In genomic region chr1:10888289-10888688, GRCh38 we compare ENCODE assay signal across 17 cellular contexts.
A peak's percentile ranks its signal among the peaks of the same experiment; 100 is the strongest.
DNase-seq lines count a peak whose midpoint lies in the region; TF ChIP-seq lines count a peak whose summit lies in the region.
"Had no signal": no experiment of that assay in that cellular context is flagged by ENCODE, and none has a peak within 500 bp of the region (broad histone marks: within the 10 kb centered on the region; RNA-seq: fewer than 3 reads in every experiment).

No MANE protein-coding gene starts in this region.

- H3F3A ChIP-seq in neural progenitor cell (ENCODE audit: low read depth) = peaks cover 14% of the 10 kb centered on the region

- no peaks in the 10 kb centered on the region for H3K9me2 ChIP-seq in hepatocyte (replicated peaks; ENCODE audit: insufficient read depth)

- H3K27me3 ChIP-seq in HUES64 (ENCODE audit: insufficient read depth, low read length) = peaks cover 37% of the 10 kb centered on the region
- H3K27me3 ChIP-seq in hepatocyte = peaks cover 16% of the 10 kb centered on the region
- peaks cover 40% of the 10 kb centered on the region for H3K27me3 ChIP-seq in neural progenitor cell
- peaks cover 7% of the 10 kb centered on the region for H3K27me3 ChIP-seq in CD4-positive, alpha-beta memory T cell (ENCODE audit: insufficient read depth, low read length)

- H3K4me1 Mint-ChIP-seq in Calu3 (ENCODE audit: low read depth, unreplicated experiment) (peaks cover 27% of the 10 kb centered on the region), neural progenitor cell (peaks cover 23% of the 10 kb centered on the region)
- peaks cover 2 to 10% (median 7%) of the 10 kb centered on the region in 4 donors for H3K4me1 Mint-ChIP-seq in CD4-positive, alpha-beta memory T cell
- H3K4me1 Mint-ChIP-seq: activated T-helper 17 cell treated with anti-CD3 and anti-CD28 coated beads, Interleukin-2, amount 50 U/mL, for 72 hours had no signal

- H3K36me3 Mint-ChIP-seq in Calu3 (ENCODE audit: insufficient read depth, unreplicated experiment) = peaks cover 5% of the 10 kb centered on the region
- H3K36me3 Mint-ChIP-seq in neural progenitor cell = peaks cover 1% of the 10 kb centered on the region
- H3K36me3 Mint-ChIP-seq in CD4-positive, alpha-beta memory T cell = no peaks in the 10 kb centered on the region

- H3K9me3 ChIP-seq in HUES64 (ENCODE audit: insufficient read depth, low read depth, low read length) (no peaks in the 10 kb centered on the region), hepatocyte (ENCODE audit: low read depth) (no peaks in the 10 kb centered on the region), neural progenitor cell (ENCODE audit: low read depth) (no peaks in the 10 kb centered on the region)
- H3K9me3 ChIP-seq in CD4-positive, alpha-beta memory T cell (ENCODE audit: control insufficient read depth in 1 of 2, low read length in 2 of 2) = no peaks in the 10 kb centered on the region
- H3K9me3 ChIP-seq: adrenal gland had no signal

- no peak overlapping the region for H2AFZ ChIP-seq in hepatocyte
- H2AFZ ChIP-seq in neural progenitor cell (replicated peaks) = no peak overlapping the region

- no peak overlapping the region for H3K27ac ChIP-seq in HUES64 (ENCODE audit: low read depth, low read length)
- no peak overlapping the region for H3K27ac ChIP-seq in hepatocyte
- H3K27ac ChIP-seq in neural progenitor cell = no peak overlapping the region
- H3K27ac ChIP-seq in CD4-positive, alpha-beta memory T cell (ENCODE audit: low read depth, low read length) = no peak overlapping the region
- H3K27ac ChIP-seq: adrenal gland, WERI-Rb-1 had no signal

- POLR2A ChIA-PET in CD4-positive, alpha-beta memory T cell (lab: Charles Lee; ENCODE audit: partially characterized antibody) = no interaction called here

- 5% methylated on average over 23 of the region's 23 CpGs for WGBS in HUES64
- WGBS in hepatocyte (ENCODE audit: low lambda C conversion rate, missing lambda C conversion rate) = 21% methylated on average over 16 of the region's 23 CpGs

- TF ChIP-seq CTCF in Calu3 (IDR thresholded peaks at IDR 0.05; ENCODE audit: unreplicated experiment) (no peak), hepatocyte (IDR thresholded peaks at IDR 0.05; ENCODE audit: poor library complexity) (peak; percentile 28), neural progenitor cell (IDR thresholded peaks at IDR 0.05) (no peak)

- intact Hi-C loops in Calu3 (cut with micrococcal nuclease; ENCODE audit: unreplicated experiment) = no loop called here
- intact Hi-C loops in CD4-positive, alpha-beta memory T cell (cut with micrococcal nuclease) = no loop called here

- no TSS peak for BruUV-seq in Calu3 (replicated peaks; lab: Mats Ljungman, UMichigan)

- H3K4me3 Mint-ChIP-seq in Calu3 (ENCODE audit: low read depth, unreplicated experiment) (peak overlapping the region; percentile 65), neural progenitor cell (peak overlapping the region; percentile 74)
- H3K4me3 Mint-ChIP-seq in CD4-positive, alpha-beta memory T cell = no peak overlapping the region
- H3K4me3 Mint-ChIP-seq: activated T-helper 17 cell treated with anti-CD3 and anti-CD28 coated beads, Interleukin-2, amount 50 U/mL, for 72 hours; T-helper 1 cell treated with Interleukin-12 subunit alpha and Interleukin-12 subunit beta and Interleukin-4 antibody, amounts not matched to agents 30 μg/mL and 1 μg/mL, for 36 hours had no signal

- no peaks in the 10 kb centered on the region for H3K36me3 ChIP-seq in HUES64 (ENCODE audit: insufficient read depth, low read length)
- H3K36me3 ChIP-seq in hepatocyte (replicated peaks; ENCODE audit: insufficient read depth, low read depth) = no peaks in the 10 kb centered on the region
- H3K36me3 ChIP-seq in neural progenitor cell = no peaks in the 10 kb centered on the region
- no peaks in the 10 kb centered on the region for H3K36me3 ChIP-seq in CD4-positive, alpha-beta memory T cell (ENCODE audit: insufficient read depth, low read length)
- H3K36me3 ChIP-seq: adrenal gland, WERI-Rb-1 had no signal

- DNase-seq in Calu3 = no peak
- DNase-seq in hepatocyte (ENCODE audit: low spot score) = no peak
- no peak for DNase-seq in neural progenitor cell (ENCODE audit: low spot score)
- no peak for DNase-seq in CD4-positive, alpha-beta memory T cell
- DNase-seq in GF-D8 (lab: John Stamatoyannopoulos, UW) = no peak
- no peak for DNase-seq in HUDEP-2 (lab: John Stamatoyannopoulos, UW; ENCODE audit: unreplicated experiment in 76 of 76)
- DNase-seq: adrenal gland; AML-193; cerebellar nuclear complex; KBM-7; NCI-H345; stimulated activated CD4-positive, alpha-beta T cell treated with anti-CD3 and anti-CD28 coated beads, Interleukin-1b, Interleukin-23, amount 100 ng/mL, for 48 hours; substantia nigra; WERI-Rb-1 had no signal

- H3K9me3 Mint-ChIP-seq in Calu3 (ENCODE audit: low read depth, unreplicated experiment) (no peaks in the 10 kb centered on the region), neural progenitor cell (no peaks in the 10 kb centered on the region)
- no peaks in the 10 kb centered on the region for H3K9me3 Mint-ChIP-seq in CD4-positive, alpha-beta memory T cell
- H3K9me3 Mint-ChIP-seq: activated T-helper 17 cell treated with anti-CD3 and anti-CD28 coated beads, Interleukin-2, amount 50 U/mL, for 72 hours; T-helper 1 cell treated with Interleukin-12 subunit alpha and Interleukin-12 subunit beta and Interleukin-4 antibody, amounts not matched to agents 30 μg/mL and 1 μg/mL, for 36 hours had no signal

- peaks cover 17% of the 10 kb centered on the region for H3K4me1 ChIP-seq in HUES64 (ENCODE audit: insufficient read depth, low read length)
- peaks cover 9% of the 10 kb centered on the region for H3K4me1 ChIP-seq in hepatocyte (ENCODE audit: insufficient read depth)
- H3K4me1 ChIP-seq in neural progenitor cell = peaks cover 17% of the 10 kb centered on the region
- no peaks in the 10 kb centered on the region for H3K4me1 ChIP-seq in CD4-positive, alpha-beta memory T cell (ENCODE audit: insufficient read depth, low read length)
- H3K4me1 ChIP-seq: adrenal gland had no signal

- H3K9ac ChIP-seq in HUES64 (ENCODE audit: low read depth, low read length) (no peak overlapping the region), neural progenitor cell (no peak overlapping the region)

- H3K27ac Mint-ChIP-seq in Calu3 (ENCODE audit: unreplicated experiment) = no peak overlapping the region
- no peak overlapping the region for H3K27ac Mint-ChIP-seq in neural progenitor cell
- H3K27ac Mint-ChIP-seq in CD4-positive, alpha-beta memory T cell = no peak overlapping the region
- H3K27ac Mint-ChIP-seq: activated T-helper 17 cell treated with anti-CD3 and anti-CD28 coated beads, Interleukin-2, amount 50 U/mL, for 72 hours; T-helper 1 cell treated with Interleukin-12 subunit alpha and Interleukin-12 subunit beta and Interleukin-4 antibody, amounts not matched to agents 30 μg/mL and 1 μg/mL, for 36 hours had no signal

- H3K79me2 ChIP-seq in hepatocyte (no peaks in the 10 kb centered on the region), neural progenitor cell (ENCODE audit: low read depth) (no peaks in the 10 kb centered on the region)

- no peaks in the 10 kb centered on the region for H4K20me1 ChIP-seq in hepatocyte (ENCODE audit: insufficient read depth, poor library complexity, severe bottlenecking)
- H4K20me1 ChIP-seq in neural progenitor cell (ENCODE audit: low read depth) = peaks cover 8% of the 10 kb centered on the region

- H3K4me2 ChIP-seq in hepatocyte (peak overlapping the region; percentile 79), neural progenitor cell (peak overlapping the region; percentile 83)

- CTCF ChIA-PET in Calu3 (lab: Charles Lee) = interaction anchor here (0.7 kb wide), 1 partner anchor 65 kb away, joined by 4 read pairs; no protein-coding TSS in a partner anchor
- CTCF ChIA-PET in CD4-positive, alpha-beta memory T cell (lab: Charles Lee; ENCODE audit: partially characterized antibody) = no interaction called here

- H3K4me3 ChIP-seq in HUES64 (ENCODE audit: low read length) (peak overlapping the region; percentile 42), hepatocyte (no peak overlapping the region), neural progenitor cell (peak overlapping the region; percentile 48)
- no peak overlapping the region for H3K4me3 ChIP-seq in CD4-positive, alpha-beta memory T cell (ENCODE audit: low read length in 2 of 2)

- H3K27me3 Mint-ChIP-seq in Calu3 (ENCODE audit: unreplicated experiment) (peaks cover 22% of the 10 kb centered on the region), neural progenitor cell (ENCODE audit: insufficient read depth, low read depth) (peaks cover 31% of the 10 kb centered on the region)
- H3K27me3 Mint-ChIP-seq in CD4-positive, alpha-beta memory T cell = peaks cover 30 to 34% of the 10 kb centered on the region in 2 donors

Comparison
In these comparisons a context has a peak if more than half of its experiments do, and no peak if none do; other contexts are left out.
1. H3K4me3 Mint-ChIP-seq: peak in Calu3 (single experiment) and neural progenitor cell (single experiment); none in CD4-positive, alpha-beta memory T cell (0 of 8).
2. H3K4me3 ChIP-seq: peak in HUES64 (single experiment) and neural progenitor cell (single experiment); none in hepatocyte (single experiment) and CD4-positive, alpha-beta memory T cell (0 of 2).